Comparison of ENCODE assay signal across 1 cellular context in the genomic region with DNA sequence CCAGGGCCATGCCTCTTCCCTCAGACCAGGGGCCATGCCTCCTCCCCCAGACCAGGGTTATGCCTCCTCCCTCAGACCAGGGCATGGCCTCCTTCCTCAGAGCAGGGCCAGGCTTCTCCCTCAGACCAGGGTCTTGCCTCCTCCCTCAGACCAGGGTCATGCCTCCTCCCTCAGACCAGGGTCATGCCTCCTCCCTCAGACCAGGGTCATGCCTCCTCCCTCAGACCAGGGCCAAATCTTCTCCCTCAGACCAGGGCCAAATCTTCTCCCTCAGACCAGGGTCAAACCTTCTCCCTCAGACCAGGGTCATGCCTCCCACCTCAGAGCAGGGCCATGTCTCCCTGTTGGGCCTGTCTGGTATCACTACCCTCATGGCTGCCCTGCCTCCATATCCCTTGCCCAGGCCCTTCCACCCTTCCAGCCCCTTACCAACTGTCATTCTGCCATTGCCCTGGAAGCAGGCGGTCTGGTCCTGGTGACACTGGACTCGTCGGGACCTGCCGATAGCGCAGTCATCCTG.
TF ChIP-seq lines count a peak whose summit lies in the region.

No MANE protein-coding gene starts in this region.

TF ChIP-seq in SK-N-SH treated with all-trans-retinoic acid at 6 μM for 48 hours, 23 proteins besides CTCF, POLR2A, EP300 and RAD21 (continued from another document):
- TF ChIP-seq, protein P1, sequence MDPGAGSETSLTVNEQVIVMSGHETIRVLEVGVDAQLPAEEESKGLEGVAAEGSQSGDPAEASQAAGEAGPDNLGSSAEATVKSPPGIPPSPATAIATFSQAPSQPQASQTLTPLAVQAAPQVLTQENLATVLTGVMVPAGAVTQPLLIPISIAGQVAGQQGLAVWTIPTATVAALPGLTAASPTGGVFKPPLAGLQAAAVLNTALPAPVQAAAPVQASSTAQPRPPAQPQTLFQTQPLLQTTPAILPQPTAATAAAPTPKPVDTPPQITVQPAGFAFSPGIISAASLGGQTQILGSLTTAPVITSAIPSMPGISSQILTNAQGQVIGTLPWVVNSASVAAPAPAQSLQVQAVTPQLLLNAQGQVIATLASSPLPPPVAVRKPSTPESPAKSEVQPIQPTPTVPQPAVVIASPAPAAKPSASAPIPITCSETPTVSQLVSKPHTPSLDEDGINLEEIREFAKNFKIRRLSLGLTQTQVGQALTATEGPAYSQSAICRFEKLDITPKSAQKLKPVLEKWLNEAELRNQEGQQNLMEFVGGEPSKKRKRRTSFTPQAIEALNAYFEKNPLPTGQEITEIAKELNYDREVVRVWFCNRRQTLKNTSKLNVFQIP (CRISPR knock-in tag; IDR thresholded peaks at IDR 0.05; ENCODE audit: borderline replicate concordance, low read depth) = no peak
- TF ChIP-seq CSDC2 (CRISPR knock-in tag; IDR thresholded peaks at IDR 0.05) (no peak), ZNF565 (CRISPR knock-in tag; conservative IDR thresholded peaks at IDR 0.05; ENCODE audit: low read depth) (no peak), PPARA (CRISPR knock-in tag; IDR thresholded peaks at IDR 0.05; ENCODE audit: borderline replicate concordance) (no peak), ISL1 (CRISPR knock-in tag; IDR thresholded peaks at IDR 0.05) (no peak), ZFP30 (CRISPR knock-in tag; IDR thresholded peaks at IDR 0.05) (no peak), ZC3H10 (CRISPR knock-in tag; IDR thresholded peaks at IDR 0.05) (no peak)
- TF ChIP-seq, protein P2, sequence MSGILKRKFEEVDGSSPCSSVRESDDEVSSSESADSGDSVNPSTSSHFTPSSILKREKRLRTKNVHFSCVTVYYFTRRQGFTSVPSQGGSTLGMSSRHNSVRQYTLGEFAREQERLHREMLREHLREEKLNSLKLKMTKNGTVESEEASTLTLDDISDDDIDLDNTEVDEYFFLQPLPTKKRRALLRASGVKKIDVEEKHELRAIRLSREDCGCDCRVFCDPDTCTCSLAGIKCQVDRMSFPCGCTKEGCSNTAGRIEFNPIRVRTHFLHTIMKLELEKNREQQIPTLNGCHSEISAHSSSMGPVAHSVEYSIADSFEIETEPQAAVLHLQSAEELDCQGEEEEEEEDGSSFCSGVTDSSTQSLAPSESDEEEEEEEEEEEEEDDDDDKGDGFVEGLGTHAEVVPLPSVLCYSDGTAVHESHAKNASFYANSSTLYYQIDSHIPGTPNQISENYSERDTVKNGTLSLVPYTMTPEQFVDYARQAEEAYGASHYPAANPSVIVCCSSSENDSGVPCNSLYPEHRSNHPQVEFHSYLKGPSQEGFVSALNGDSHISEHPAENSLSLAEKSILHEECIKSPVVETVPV (CRISPR knock-in tag; IDR thresholded peaks at IDR 0.05) = no peak
- TF ChIP-seq, protein P3, sequence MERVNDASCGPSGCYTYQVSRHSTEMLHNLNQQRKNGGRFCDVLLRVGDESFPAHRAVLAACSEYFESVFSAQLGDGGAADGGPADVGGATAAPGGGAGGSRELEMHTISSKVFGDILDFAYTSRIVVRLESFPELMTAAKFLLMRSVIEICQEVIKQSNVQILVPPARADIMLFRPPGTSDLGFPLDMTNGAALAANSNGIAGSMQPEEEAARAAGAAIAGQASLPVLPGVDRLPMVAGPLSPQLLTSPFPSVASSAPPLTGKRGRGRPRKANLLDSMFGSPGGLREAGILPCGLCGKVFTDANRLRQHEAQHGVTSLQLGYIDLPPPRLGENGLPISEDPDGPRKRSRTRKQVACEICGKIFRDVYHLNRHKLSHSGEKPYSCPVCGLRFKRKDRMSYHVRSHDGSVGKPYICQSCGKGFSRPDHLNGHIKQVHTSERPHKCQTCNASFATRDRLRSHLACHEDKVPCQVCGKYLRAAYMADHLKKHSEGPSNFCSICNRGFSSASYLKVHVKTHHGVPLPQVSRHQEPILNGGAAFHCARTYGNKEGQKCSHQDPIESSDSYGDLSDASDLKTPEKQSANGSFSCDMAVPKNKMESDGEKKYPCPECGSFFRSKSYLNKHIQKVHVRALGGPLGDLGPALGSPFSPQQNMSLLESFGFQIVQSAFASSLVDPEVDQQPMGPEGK (CRISPR knock-in tag; IDR thresholded peaks at IDR 0.05; ENCODE audit: borderline replicate concordance) = no peak
TF ChIP-seq in SK-N-SH treated with all-trans-retinoic acid at 6 μM for 48 hours: peak in this region for 0.
